ENCODE assay signal across 16 cellular contexts in genomic region chr22:38730411-38730871, GRCh38. TPM values are rescaled to one million over a fixed set of nuclear protein-coding genes. Genes with fewer than 3 reads are reported as not detected.
DNase-seq lines count a peak whose midpoint lies in the region; ATAC-seq lines count a peak whose summit lies in the region.
"Had no signal": no experiment of that assay in that cellular context is flagged by ENCODE, and none has a peak within 500 bp of the region (broad histone marks: within the 10 kb centered on the region; RNA-seq: fewer than 3 reads in every experiment).

No MANE protein-coding gene starts in this region.

- no peak for ATAC-seq in stimulated activated effector memory CD8-positive, alpha-beta T cell treated with anti-CD3 and anti-CD28 coated beads, Interleukin-12 subunit alpha, Interleukin-12 subunit beta, amount 100 ng/mL, for 72 hours
- ATAC-seq: right cardiac atrium, WTC11 had no signal

- no peaks in the 10 kb centered on the region for H3K27me3 Mint-ChIP-seq in activated T-cell treated with anti-CD3 and anti-CD28 coated beads, Interleukin-2, amount 50 U/mL, for 24 hours
- H3K27me3 Mint-ChIP-seq in IgD-negative memory B cell: no peaks in the 10 kb centered on the region

- H3K4me1 Mint-ChIP-seq in activated T-cell treated with anti-CD3 and anti-CD28 coated beads, Interleukin-2, amount 50 U/mL, for 24 hours (ENCODE audit: low read depth): peaks cover 20% of the 10 kb centered on the region
- H3K4me1 Mint-ChIP-seq in IgD-negative memory B cell: peaks cover 7 to 19% (median 15%) of the 10 kb centered on the region in 3 donors
- peaks cover 41% of the 10 kb centered on the region for H3K4me1 Mint-ChIP-seq in stimulated activated effector memory CD8-positive, alpha-beta T cell treated with anti-CD3 and anti-CD28 coated beads, Interleukin-12 subunit alpha, Interleukin-12 subunit beta, amount 100 ng/mL, for 72 hours

- H3K4me3 Mint-ChIP-seq in activated T-cell treated with anti-CD3 and anti-CD28 coated beads, Interleukin-2, amount 50 U/mL, for 24 hours: no peak overlapping the region
- H3K4me3 Mint-ChIP-seq in IgD-negative memory B cell: peak overlapping the region in 2 of 4 donors; percentile 62 to 63
- H3K4me3 Mint-ChIP-seq in stimulated activated effector memory CD8-positive, alpha-beta T cell treated with anti-CD3 and anti-CD28 coated beads, Interleukin-12 subunit alpha, Interleukin-12 subunit beta, amount 100 ng/mL, for 72 hours: no peak overlapping the region
- H3K4me3 Mint-ChIP-seq: WTC11 had no signal

- DNase-seq in activated T-cell treated with anti-CD3 and anti-CD28 coated beads, Interleukin-2, amount 50 U/mL, for 24 hours: no peak
- no peak for DNase-seq in activated T-cell treated with anti-CD3 and anti-CD28 coated beads, Interleukin-2, amount 50 U/mL, for 48 hours
- no peak for DNase-seq in stimulated activated effector memory CD8-positive, alpha-beta T cell treated with anti-CD3 and anti-CD28 coated beads, Interleukin-12 subunit alpha, Interleukin-12 subunit beta, amount 100 ng/mL, for 72 hours (ENCODE audit: low spot score in 2 of 2)
- no peak for DNase-seq in effector CD8-positive, alpha-beta T cell (lab: John Stamatoyannopoulos, UW)
- DNase-seq in H4 (ENCODE audit: low spot score) (no peak), NCI-H446 treated with DMSO at 0.1 percent for 48 hours (lab: John Stamatoyannopoulos, UW) (no peak)
- DNase-seq: Caco-2, mesendoderm, NCI-H2029, NCI-H510A treated with DMSO at 0.1 percent for 48 hours, stomach had no signal

- peak overlapping the region; percentile 42 for H3K27ac Mint-ChIP-seq in activated T-cell treated with anti-CD3 and anti-CD28 coated beads, Interleukin-2, amount 50 U/mL, for 24 hours
- H3K27ac Mint-ChIP-seq in IgD-negative memory B cell: peak overlapping the region; percentile 16 to 95 (median 74)
- peak overlapping the region; percentile 93 for H3K27ac Mint-ChIP-seq in stimulated activated effector memory CD8-positive, alpha-beta T cell treated with anti-CD3 and anti-CD28 coated beads, Interleukin-12 subunit alpha, Interleukin-12 subunit beta, amount 100 ng/mL, for 72 hours
- H3K27ac Mint-ChIP-seq: WTC11 had no signal

- peaks cover 100% of the 10 kb centered on the region for H3K36me3 Mint-ChIP-seq in activated T-cell treated with anti-CD3 and anti-CD28 coated beads, Interleukin-2, amount 50 U/mL, for 24 hours (ENCODE audit: low read depth)
- peaks cover 3% of the 10 kb centered on the region for H3K36me3 Mint-ChIP-seq in IgD-negative memory B cell
- H3K36me3 Mint-ChIP-seq in stimulated activated effector memory CD8-positive, alpha-beta T cell treated with anti-CD3 and anti-CD28 coated beads, Interleukin-12 subunit alpha, Interleukin-12 subunit beta, amount 100 ng/mL, for 72 hours: peaks cover 100% of the 10 kb centered on the region

- no peaks in the 10 kb centered on the region for H3K9me3 Mint-ChIP-seq in activated T-cell treated with anti-CD3 and anti-CD28 coated beads, Interleukin-2, amount 50 U/mL, for 24 hours
- no peaks in the 10 kb centered on the region for H3K9me3 Mint-ChIP-seq in IgD-negative memory B cell
- no peaks in the 10 kb centered on the region for H3K9me3 Mint-ChIP-seq in stimulated activated effector memory CD8-positive, alpha-beta T cell treated with anti-CD3 and anti-CD28 coated beads, Interleukin-12 subunit alpha, Interleukin-12 subunit beta, amount 100 ng/mL, for 72 hours
- H3K9me3 Mint-ChIP-seq: WTC11 had no signal

- peak overlapping the region; percentile 99 for H3K27ac ChIP-seq in cingulate gyrus (ENCODE audit: low read depth, low read length)
- H3K27ac ChIP-seq: adrenal gland had no signal

RNA-seq across cellular contexts. Expression of gene GTPBP1, which starts 24.7 kb away (rescaled TPM):
- polyA plus RNA-seq in IgD-negative memory B cell: 46.7 TPM
- 12.1 and 12.9 TPM in 2 replicates for total RNA-seq in H4 (2014; rRNA removed; shearing (Covaris generic))

RNA-seq across cellular contexts. Expression of gene SUN2, which starts 25.4 kb away (rescaled TPM):
- polyA plus RNA-seq in IgD-negative memory B cell: 206 TPM
- 42.0 and 57.2 TPM in 2 replicates for total RNA-seq in H4 (2014; rRNA removed; shearing (Covaris generic))

RNA-seq across cellular contexts. Expression of gene JOSD1, which starts 29.7 kb away (rescaled TPM):
- 5.4 TPM for polyA plus RNA-seq in IgD-negative memory B cell
- 40.7 and 52.1 TPM in 2 replicates for total RNA-seq in H4 (2014; rRNA removed; shearing (Covaris generic))

RNA-seq across cellular contexts. Expression of gene TOMM22, which starts 48.7 kb away (rescaled TPM):
- polyA plus RNA-seq in IgD-negative memory B cell: 67.0 TPM
- 90.7 and 97.3 TPM in 2 replicates for total RNA-seq in H4 (2014; rRNA removed; shearing (Covaris generic))

Comparison
In these comparisons a context has a peak if more than half of its experiments do, and no peak if none do; other contexts are left out.
1. H3K27ac Mint-ChIP-seq: peak in every context shown above with its lines; median percentile 93 in stimulated activated effector memory CD8-positive, alpha-beta T cell treated with anti-CD3 and anti-CD28 coated beads, Interleukin-12 subunit alpha, Interleukin-12 subunit beta, amount 100 ng/mL, for 72 hours; 74 in IgD-negative memory B cell; 42 in activated T-cell treated with anti-CD3 and anti-CD28 coated beads, Interleukin-2, amount 50 U/mL, for 24 hours.